25 cellular contexts compared by ENCODE assay signal in genomic region chr7:104895851-104896236, GRCh38.
A peak's percentile ranks its signal among the peaks of the same experiment; 100 is the strongest.
DNase-seq lines count a peak whose midpoint lies in the region; ATAC-seq, FAIRE-seq and TF ChIP-seq lines count a peak whose summit lies in the region.
"Had no signal": no experiment of that assay in that cellular context is flagged by ENCODE, and none has a peak within 500 bp of the region (broad histone marks: within the 10 kb centered on the region; RNA-seq: fewer than 3 reads in every experiment).

No MANE protein-coding gene starts in this region.

- H3K4me2 ChIP-seq in MM.1S (ENCODE audit: low read depth, low read length) (peak overlapping the region; percentile 64), K562 (ENCODE audit: insufficient read depth, low read length) (no peak overlapping the region)

- H4K20me1 ChIP-seq in MM.1S (ENCODE audit: insufficient read depth, low read length) (no peaks in the 10 kb centered on the region), K562 (replicated peaks; ENCODE audit: control insufficient read depth, insufficient read depth, low read length) (no peaks in the 10 kb centered on the region)

- H2AFZ ChIP-seq in MM.1S (ENCODE audit: low read length) (peak overlapping the region; percentile 50), K562 (ENCODE audit: low read depth, low read length) (no peak overlapping the region)

- no peaks in the 10 kb centered on the region for H3K9me2 ChIP-seq in MM.1S (replicated peaks; ENCODE audit: insufficient read depth, low read length)
- H3K9me2 ChIP-seq: SK-N-SH had no signal

- POLR2A ChIA-PET in K562 (lab: Yijun Ruan, JAX), result interaction anchor here (0.8 to 1.3 kb wide), 2 partner anchors 12 kb away, joined by 3 read pairs; no protein-coding TSS in a partner anchor

- BruUV-seq in K562 (replicated peaks; lab: Mats Ljungman, UMichigan), result no TSS peak

- TF ChIP-seq CTCF in MM.1S (IDR thresholded peaks at IDR 0.05; ENCODE audit: low read length) (no peak), K562 (IDR thresholded peaks at IDR 0.05 in 2 of 3, conservative IDR thresholded peaks at IDR 0.05 in 1 of 3; ENCODE audit: insufficient read depth in 2 of 3, low read depth in 1 of 3, low read length in 3 of 3) (no peak)

- H3K27me3 ChIP-seq in MM.1S (replicated peaks; ENCODE audit: insufficient read depth, low read length) (no peaks in the 10 kb centered on the region), K562 (ENCODE audit: control insufficient read depth in 2 of 2, insufficient read depth in 2 of 2, low read length in 2 of 2) (peaks cover 9 to 17% of the 10 kb centered on the region in 2 experiments; a peak in 4 of 5 replicates)

- no peaks in the 10 kb centered on the region for H3K9me1 ChIP-seq in K562 (ENCODE audit: control insufficient read depth, insufficient read depth, low read length)

- no peaks in the 10 kb centered on the region for H3K9me3 ChIP-seq in MM.1S (replicated peaks; ENCODE audit: insufficient read depth, low read length)
- no peaks in the 10 kb centered on the region for H3K9me3 ChIP-seq in K562 (replicated peaks; ENCODE audit: control insufficient read depth, insufficient read depth, low read depth, low read length)
- H3K9me3 ChIP-seq: SK-N-SH had no signal

- DNase-seq in MM.1S (no peak), NCI-H82 treated with DMSO at 0.1 percent for 48 hours (lab: John Stamatoyannopoulos, UW; ENCODE audit: unreplicated experiment) (peak; percentile 91), K562 (ENCODE audit: extremely low read depth in 1 of 4, low spot score in 3 of 4) (no peak), iPS-NIHi7 (ENCODE audit: extremely low spot score) (no peak), DMS114 treated with DMSO at 0.1 percent for 48 hours (lab: John Stamatoyannopoulos, UW; ENCODE audit: unreplicated experiment) (no peak)
- DNase-seq in activated CD4-positive, alpha-beta T cell treated with anti-CD3 and anti-CD28 coated beads, Interleukin-2, amount 50 U/mL, for 4 hours, result no peak
- no peak for DNase-seq in activated effector memory CD4-positive, alpha-beta T cell treated with anti-CD3 and anti-CD28 coated beads, Interleukin-2, amount 50 U/mL, for 16 hours
- DNase-seq: C1 segment of cervical spinal cord; CD4-positive, alpha-beta memory T cell; COR-L47; DND-41; Kasumi-1; NCI-H1092; NCI-H1417 treated with DMSO at 0.1 percent for 48 hours; NCI-H1694 treated with DMSO at 0.1 percent for 48 hours; NCI-H2081; NCI-H226; NCI-H510A treated with DMSO at 0.1 percent for 48 hours; NCI-H748 treated with DMSO at 0.1 percent for 48 hours; SK-N-SH; SW 1271; T-helper 9 cell had no signal

- H3K4me1 ChIP-seq in MM.1S (ENCODE audit: low read length), result peaks cover 52% of the 10 kb centered on the region
- no peaks in the 10 kb centered on the region for H3K4me1 ChIP-seq in K562 (replicated peaks in 1 of 2; ENCODE audit: control insufficient read depth in 2 of 2, insufficient read depth in 2 of 2, low read length in 2 of 2)

- intact Hi-C loops in K562 (cut with micrococcal nuclease), result no loop called here

- H3K36me3 ChIP-seq in MM.1S (replicated peaks; ENCODE audit: insufficient read depth, low read length) (no peaks in the 10 kb centered on the region), K562 (ENCODE audit: control insufficient read depth, insufficient read depth, low read length) (no peaks in the 10 kb centered on the region)

- no peak for TF ChIP-seq RAD21 in K562 (CRISPR knock-in tag; conservative IDR thresholded peaks at IDR 0.05 in 1 of 2, IDR thresholded peaks at IDR 0.05 in 1 of 2)

- peak overlapping the region; percentile 28; the same call in 1 of the 2 replicates for H3K9ac ChIP-seq in MM.1S (ENCODE audit: low read length)
- H3K9ac ChIP-seq in K562 (ENCODE audit: insufficient read depth in 1 of 2, low read depth in 2 of 2, low read length in 2 of 2), result no peak overlapping the region
- H3K9ac ChIP-seq: SK-N-SH had no signal

- ATAC-seq in K562, result no peak

- H3K4me3 ChIP-seq in GM08714 (ENCODE audit: low read length) (peak overlapping the region; percentile 11; the same call in 1 of the 2 replicates), MM.1S (ENCODE audit: low read length) (peak overlapping the region; percentile 10; the same call in 1 of the 2 replicates), K562 (no peak overlapping the region)

- 18% methylated on average over 7 of the region's 7 CpGs for WGBS in K562 (ENCODE audit: insufficient coverage, low coverage, missing lambda C conversion rate)

- H3K79me2 ChIP-seq in MM.1S (ENCODE audit: low read length) (no peaks in the 10 kb centered on the region), K562 (ENCODE audit: control insufficient read depth, insufficient read depth, low read length) (no peaks in the 10 kb centered on the region)

- FAIRE-seq in K562 (lab: Jason Lieb, UNC), result no peak
- FAIRE-seq: A204.1, H54 had no signal

- no peak for TF ChIP-seq POLR2A in K562 (conservative IDR thresholded peaks at IDR 0.05)

- CTCF ChIA-PET in K562 (lab: Yijun Ruan, JAX; ENCODE audit: low intra/inter-chr PET ratio), result no interaction called here

- H3K27ac ChIP-seq in MM.1S (ENCODE audit: low read length) (peak overlapping the region; percentile 82), K562 (ENCODE audit: extremely low read depth, low read depth, low read length) (no peak overlapping the region)

- in situ Hi-C loops in K562 (cut with MboI), result no loop called here

- H3F3A ChIP-seq in MM.1S (ENCODE audit: insufficient read depth, low read length), result peaks cover 29% of the 10 kb centered on the region

- no peak for TF ChIP-seq EP300 in K562 (IDR thresholded peaks at IDR 0.05; ENCODE audit: low read length)

TF ChIP-seq in K562, 482 proteins besides CTCF, POLR2A, EP300 and RAD21:
- peak; percentile 86 to 87 for TF ChIP-seq NRF1 (conservative IDR thresholded peaks at IDR 0.05 in 1 of 2, IDR thresholded peaks at IDR 0.05 in 1 of 2)
- no peak for TF ChIP-seq KLF10 (CRISPR knock-in tag; IDR thresholded peaks at IDR 0.05)
